In the genomic region with DNA sequence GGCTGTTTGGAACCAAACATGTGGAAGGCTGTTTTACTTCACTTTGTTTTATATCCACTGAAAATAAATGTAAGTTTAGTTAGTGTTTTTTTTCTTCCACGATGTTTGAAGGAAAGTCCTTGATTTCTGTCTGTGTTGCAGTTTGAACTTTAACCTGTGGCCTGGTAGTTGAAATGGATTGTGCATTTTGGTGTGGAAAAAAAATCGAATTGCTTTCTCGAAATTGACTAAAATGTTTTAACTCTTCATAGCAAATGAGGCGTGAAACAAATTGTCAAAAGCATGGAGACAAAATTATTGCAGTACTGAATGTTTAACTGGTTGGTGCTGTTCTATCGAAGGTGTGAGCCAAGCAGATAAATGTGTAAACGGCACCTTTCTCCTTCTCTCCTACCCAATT, we compare ENCODE assay signal across 29 cellular contexts. TPM values are rescaled to one million over a fixed set of nuclear protein-coding genes. Genes with fewer than 3 reads are reported as not detected.
DNase-seq lines count a peak whose midpoint lies in the region; ATAC-seq, FAIRE-seq and TF ChIP-seq lines count a peak whose summit lies in the region.
"Had no signal": no experiment of that assay in that cellular context is flagged by ENCODE, and none has a peak within 500 bp of the region (broad histone marks: within the 10 kb centered on the region; RNA-seq: fewer than 3 reads in every experiment).

No MANE protein-coding gene starts in this region.

- WGBS in H9 (ENCODE audit: extremely low coverage, insufficient read length, low lambda C conversion rate): no CpG with 5 or more reads among the region's 6 CpGs
- 46 to 66% (median 59%) methylated on average over 6 of the region's 6 CpGs for WGBS in small intestine, 3 donors
- WGBS in hepatocyte (ENCODE audit: low lambda C conversion rate, missing lambda C conversion rate): 75% methylated on average over 6 of the region's 6 CpGs

- H3K14ac ChIP-seq in H9 (ENCODE audit: insufficient read depth, low read length): no peak overlapping the region

- H3K4me1 Mint-ChIP-seq in CD8-positive, alpha-beta T cell (ENCODE audit: low read depth): peaks cover 78% of the 10 kb centered on the region
- H3K4me1 Mint-ChIP-seq in H9 (peaks cover 31 to 39% of the 10 kb centered on the region in 2 experiments), brain (peaks cover 58% of the 10 kb centered on the region), nephron (peaks cover 48% of the 10 kb centered on the region)

- H4K20me1 ChIP-seq in H9 (ENCODE audit: control insufficient read depth, insufficient read depth, insufficient read length): no peaks in the 10 kb centered on the region
- H4K20me1 ChIP-seq in hepatocyte (ENCODE audit: insufficient read depth, poor library complexity, severe bottlenecking): peaks cover 88% of the 10 kb centered on the region

- H3K9me3 ChIP-seq in CD8-positive, alpha-beta T cell (ENCODE audit: low read length): no peaks in the 10 kb centered on the region
- H3K9me3 ChIP-seq in H9 (ENCODE audit: control insufficient read depth, low read depth, low read length) (no peaks in the 10 kb centered on the region), small intestine (ENCODE audit: control insufficient read depth, low read depth) (no peaks in the 10 kb centered on the region), hepatocyte (ENCODE audit: low read depth) (no peaks in the 10 kb centered on the region)
- H3K9me3 ChIP-seq: SJSA1, testis, vagina had no signal

- H2BK5ac ChIP-seq in H9 (ENCODE audit: insufficient read length, low read length): no peak overlapping the region

- H3K36me3 Mint-ChIP-seq in CD8-positive, alpha-beta T cell: peaks cover 10% of the 10 kb centered on the region
- H3K36me3 Mint-ChIP-seq in H9 (ENCODE audit: insufficient read depth in 1 of 3, low read depth in 3 of 3) (peaks cover 0 to 6% (median 0%) of the 10 kb centered on the region in 3 experiments; a peak in 2 of 7 replicates), brain (peaks cover 33% of the 10 kb centered on the region), nephron (ENCODE audit: low read depth) (peaks cover 3% of the 10 kb centered on the region)

- no peaks in the 10 kb centered on the region for H3K9me2 ChIP-seq in hepatocyte (replicated peaks; ENCODE audit: insufficient read depth)

- no peak overlapping the region for H3K27ac ChIP-seq in CD8-positive, alpha-beta T cell (ENCODE audit: low read depth, low read length)
- H3K27ac ChIP-seq in H9 (ENCODE audit: insufficient read length, low read depth, low read length) (no peak overlapping the region), small intestine (ENCODE audit: low read depth in 1 of 2, low read length in 1 of 2) (no peak overlapping the region), hepatocyte (no peak overlapping the region)
- H3K27ac ChIP-seq: GM23248, SJSA1, testis, vagina had no signal

- no peak overlapping the region for H3K4me3 ChIP-seq in CD8-positive, alpha-beta T cell (ENCODE audit: low read depth, low read length)
- no peak overlapping the region for H3K4me3 ChIP-seq in small intestine (ENCODE audit: low read depth in 1 of 2, low read length in 2 of 2)
- no peak overlapping the region for H3K4me3 ChIP-seq in hepatocyte
- H3K4me3 ChIP-seq: GM23248, SJSA1, smooth muscle cell, testis, vagina had no signal

- H4K91ac ChIP-seq in H9 (ENCODE audit: insufficient read length, low read depth, low read length): no peak overlapping the region

- no peak overlapping the region for H3K18ac ChIP-seq in H9 (ENCODE audit: insufficient read length, low read depth, low read length)

- H3K27me3 ChIP-seq in CD8-positive, alpha-beta T cell (ENCODE audit: insufficient read depth, low read length): no peaks in the 10 kb centered on the region
- H3K27me3 ChIP-seq in H9 (ENCODE audit: insufficient read depth, low read length): no peaks in the 10 kb centered on the region
- no peaks in the 10 kb centered on the region for H3K27me3 ChIP-seq in small intestine (ENCODE audit: control insufficient read depth in 2 of 2, insufficient read depth in 2 of 2, low read length in 2 of 2)
- no peaks in the 10 kb centered on the region for H3K27me3 ChIP-seq in hepatocyte
- H3K27me3 ChIP-seq: SJSA1, testis, vagina had no signal

- CTCF ChIA-PET in CD8-positive, alpha-beta T cell (lab: Charles Lee): no interaction called here

- H2BK12ac ChIP-seq in H9 (ENCODE audit: insufficient read length, low read depth, low read length): no peak overlapping the region

- no peak overlapping the region for H2BK15ac ChIP-seq in H9 (ENCODE audit: low read depth, low read length)

- no peak overlapping the region for H2BK20ac ChIP-seq in H9 (ENCODE audit: low read depth, low read length, poor library complexity, severe bottlenecking)

- FAIRE-seq in small intestine (lab: Jason Lieb, UNC): no peak
- FAIRE-seq: endothelial cell of umbilical vein, RCC 7860 had no signal

- H3K23me2 ChIP-seq in H9 (ENCODE audit: insufficient read length, low read depth, low read length, poor library complexity, severe bottlenecking): no peaks in the 10 kb centered on the region

- no peak overlapping the region for H3K9ac ChIP-seq in H9 (ENCODE audit: extremely low read depth, insufficient read length, low read length)
- H3K9ac ChIP-seq: GM23248 had no signal

- no peaks in the 10 kb centered on the region for H3K36me3 ChIP-seq in CD8-positive, alpha-beta T cell (ENCODE audit: insufficient read depth, low read length)
- H3K36me3 ChIP-seq in small intestine (ENCODE audit: control insufficient read depth in 2 of 2, insufficient read depth in 2 of 2, low read length in 2 of 2) (no peaks in the 10 kb centered on the region), hepatocyte (replicated peaks; ENCODE audit: insufficient read depth, low read depth) (no peaks in the 10 kb centered on the region)
- H3K36me3 ChIP-seq: SJSA1, vagina had no signal

- H3K79me1 ChIP-seq in H9 (ENCODE audit: insufficient read depth, low read depth, low read length, poor library complexity, severe bottlenecking): peaks cover 7% of the 10 kb centered on the region

- no peak overlapping the region for H3K4ac ChIP-seq in H9 (ENCODE audit: low read depth, low read length)

- peak overlapping the region; percentile 24 for H3K27ac Mint-ChIP-seq in CD8-positive, alpha-beta T cell
- H3K27ac Mint-ChIP-seq in H9 (peak overlapping the region in 2 of 3 experiments; percentile 5 to 16; a peak in 3 of 7 replicates), brain (peak overlapping the region in 4 of 5 experiments; percentile 6 to 65 (median 32)), nephron (peak overlapping the region; percentile 10 to 85 (median 57))
- H3K27ac Mint-ChIP-seq: activated naive CD4-positive, alpha-beta T cell treated with anti-CD3 and anti-CD28 coated beads for 36 hours; activated T-cell treated with anti-CD3 and anti-CD28 coated beads, Interleukin-2, amount 50 U/mL, for 72 hours; stimulated activated memory B cell treated with anti-CD40 and anti-IgM and Interleukin-4, amounts not matched to agents 10 μg/mL and 1 μg/mL and 100 μg/mL, for 72 hours had no signal

- H3K4me3 Mint-ChIP-seq in CD8-positive, alpha-beta T cell: no peak overlapping the region
- H3K4me3 Mint-ChIP-seq in H9 (no peak overlapping the region), brain (peak overlapping the region in 2 of 5 experiments; percentile 27 to 29), nephron (no peak overlapping the region)
- H3K4me3 Mint-ChIP-seq: activated naive CD4-positive, alpha-beta T cell treated with anti-CD3 and anti-CD28 coated beads for 36 hours; activated T-cell treated with anti-CD3 and anti-CD28 coated beads, Interleukin-2, amount 50 U/mL, for 72 hours; CD14-positive monocyte; stimulated activated memory B cell treated with anti-CD40 and anti-IgM and Interleukin-4, amounts not matched to agents 10 μg/mL and 1 μg/mL and 100 μg/mL, for 72 hours had no signal

- no peak overlapping the region for H3K23ac ChIP-seq in H9 (ENCODE audit: insufficient read length, low read depth, low read length)

- POLR2A ChIA-PET in CD8-positive, alpha-beta T cell (lab: Charles Lee): no interaction called here

- H3K4me2 ChIP-seq in H9 (ENCODE audit: insufficient read depth, insufficient read length, low read length) (no peak overlapping the region), hepatocyte (no peak overlapping the region)
- H3K4me2 ChIP-seq: smooth muscle cell had no signal

- H3K4me1 ChIP-seq in CD8-positive, alpha-beta T cell (ENCODE audit: insufficient read depth, low read length): peaks cover 41% of the 10 kb centered on the region
- H3K4me1 ChIP-seq in H9 (ENCODE audit: insufficient read depth, low read length) (no peaks in the 10 kb centered on the region), small intestine (ENCODE audit: control insufficient read depth in 2 of 2, insufficient read depth in 1 of 2, low read depth in 1 of 2, low read length in 1 of 2) (peaks cover 0 to 4% of the 10 kb centered on the region in 2 donors), hepatocyte (ENCODE audit: insufficient read depth) (no peaks in the 10 kb centered on the region)
- H3K4me1 ChIP-seq: SJSA1 had no signal

- no peak overlapping the region for H4K8ac ChIP-seq in H9 (replicated peaks; ENCODE audit: insufficient read length, low read depth, low read length)

- peaks cover 41% of the 10 kb centered on the region; the same call in 1 of the 2 replicates for H3K79me2 ChIP-seq in H9 (ENCODE audit: insufficient read depth, low read length)
- peaks cover 100% of the 10 kb centered on the region for H3K79me2 ChIP-seq in hepatocyte

- no peaks in the 10 kb centered on the region for H3K9me3 Mint-ChIP-seq in CD8-positive, alpha-beta T cell
- H3K9me3 Mint-ChIP-seq in H9: no peaks in the 10 kb centered on the region
- no peaks in the 10 kb centered on the region for H3K9me3 Mint-ChIP-seq in brain
- H3K9me3 Mint-ChIP-seq in nephron: no peaks in the 10 kb centered on the region

- H2BK120ac ChIP-seq in H9 (ENCODE audit: low read depth, low read length, poor library complexity, severe bottlenecking): no peak overlapping the region

- H2AFZ ChIP-seq in H9 (ENCODE audit: low read length) (no peak overlapping the region), hepatocyte (no peak overlapping the region)
- H2AFZ ChIP-seq: GM23248 had no signal

- H3K56ac ChIP-seq in H9 (ENCODE audit: insufficient read length, low read depth, low read length): no peak overlapping the region

- DNase-seq in CD8-positive, alpha-beta T cell: no peak
- no peak for DNase-seq in H9
- no peak for DNase-seq in small intestine
- no peak for DNase-seq in hepatocyte (ENCODE audit: low spot score)
- DNase-seq: activated CD4-positive, alpha-beta T cell treated with anti-CD3 and anti-CD28 coated beads for 48 hours; activated naive CD4-positive, alpha-beta T cell treated with anti-CD3 and anti-CD28 coated beads for 36 hours; activated T-cell treated with anti-CD3 and anti-CD28 coated beads, Interleukin-2, amount 50 U/mL, for 72 hours; aorta; caudate nucleus; dermis blood vessel endothelial cell; GM23248; kidney glomerular epithelial cell; mammary epithelial cell; MM.1S; NCI-H1436 treated with DMSO at 0.1 percent for 48 hours; NCI-H510A treated with DMSO at 0.1 percent for 48 hours; nucleus accumbens; T-helper 1 cell; testis had no signal

- ATAC-seq in CD8-positive, alpha-beta T cell: no peak
- no peak for ATAC-seq in GM21825 (IDR thresholded peaks at IDR 0.05; ENCODE audit: unreplicated experiment)
- ATAC-seq: activated T-cell treated with anti-CD3 and anti-CD28 coated beads, Interleukin-2, amount 50 U/mL, for 72 hours; stimulated activated memory B cell treated with anti-CD40 and anti-IgM and Interleukin-4, amounts not matched to agents 10 μg/mL and 1 μg/mL and 100 μg/mL, for 72 hours had no signal

- no peak overlapping the region for H2AK5ac ChIP-seq in H9 (ENCODE audit: insufficient read length, low read length)

- intact Hi-C loops in CD8-positive, alpha-beta T cell (cut with DNase I, micrococcal nuclease): loop anchor here in 1 of 2 experiments (2.0 kb wide), 1 partner anchor 15 kb away; no protein-coding TSS in a partner anchor

- TF ChIP-seq CTCF in CD8-positive, alpha-beta T cell (IDR thresholded peaks at IDR 0.05): no peak
- TF ChIP-seq CTCF in H9 (conservative IDR thresholded peaks at IDR 0.05) (no peak), brain (conservative IDR thresholded peaks at IDR 0.05) (no peak), nephron (IDR thresholded peaks at IDR 0.05; ENCODE audit: unreplicated experiment in 3 of 3) (no peak), hepatocyte (IDR thresholded peaks at IDR 0.05; ENCODE audit: poor library complexity) (no peak)

- H4K5ac ChIP-seq in H9 (ENCODE audit: insufficient read length, low read depth, low read length): no peak overlapping the region

- H3T11ph ChIP-seq in H9 (ENCODE audit: low read length): no peak overlapping the region

- H3K27me3 Mint-ChIP-seq in CD8-positive, alpha-beta T cell (ENCODE audit: low read depth): no peaks in the 10 kb centered on the region
- no peaks in the 10 kb centered on the region for H3K27me3 Mint-ChIP-seq in H9 (ENCODE audit: low read depth)
- no peaks in the 10 kb centered on the region for H3K27me3 Mint-ChIP-seq in brain
- H3K27me3 Mint-ChIP-seq in nephron (ENCODE audit: low read depth): peaks cover 3% of the 10 kb centered on the region
- H3K27me3 Mint-ChIP-seq: stimulated activated memory B cell treated with anti-CD40 and anti-IgM and Interleukin-4, amounts not matched to agents 10 μg/mL and 1 μg/mL and 100 μg/mL, for 72 hours had no signal

RNA-seq across cellular contexts. Expression of a gene that starts 24.5 kb away (rescaled TPM):
- total RNA-seq in CD8-positive, alpha-beta T cell: 100 to 1,000 TPM in 1 of 2 experiments, 10 to 100 TPM in 1; 98.4 to 111 TPM
- total RNA-seq in H9 (2021) (86.2 and 88.2 TPM in 2 replicates), hepatocyte (60.2 and 67.0 TPM in 2 replicates)
- polyA plus RNA-seq in brain (ENCODE audit: insufficient read depth, low read depth, low replicate concordance) (35.6 TPM), small intestine (10 to 100 TPM in 2 of 3 donors, 1 to 10 TPM in 1; 7.3 to 23.3 (median 10.7) TPM), hepatocyte (32.9 and 47.5 TPM in 2 replicates)
